In the genomic region with DNA sequence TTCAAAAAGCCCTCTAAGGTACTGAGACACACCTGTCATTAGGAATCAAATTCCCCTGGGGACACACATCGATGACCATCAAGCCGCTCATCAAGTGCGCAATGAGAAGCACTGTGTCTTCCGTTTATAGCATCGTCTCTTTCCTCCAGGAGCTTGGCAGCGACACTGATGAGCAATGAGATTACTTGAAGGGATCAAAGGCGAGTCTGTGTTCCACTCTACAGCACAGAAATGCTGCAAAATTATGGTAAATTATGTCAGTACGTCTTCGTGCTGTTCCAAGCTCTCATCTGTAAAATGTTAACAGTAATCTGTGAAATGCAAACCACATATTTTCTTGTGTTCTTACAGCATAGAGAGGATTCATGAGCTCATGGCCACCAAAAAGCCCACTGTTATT, we compare ENCODE assay signal across 22 cellular contexts.
"Had no signal": no experiment of that assay in that cellular context is flagged by ENCODE, and none has a peak within 500 bp of the region (broad histone marks: within the 10 kb centered on the region; RNA-seq: fewer than 3 reads in every experiment).

No MANE protein-coding gene starts in this region.

- H3K36me3 ChIP-seq: adrenal gland, breast epithelium, colonic mucosa, left ventricle myocardium inferior, neural progenitor cell, ovary, right atrium auricular region, tibial nerve had no signal

- H3K4me3 ChIP-seq: adrenal gland, breast epithelium, colonic mucosa, dorsolateral prefrontal cortex, left ventricle myocardium inferior, neural progenitor cell, ovary, psoas muscle, right atrium auricular region, tibial nerve had no signal

- DNase-seq: activated CD4-positive, alpha-beta T cell treated with anti-CD3 and anti-CD28 coated beads, Interleukin-2, amount 50 U/mL, for 1 hour; activated CD8-positive, alpha-beta T cell treated with anti-CD3 and anti-CD28 coated beads, Interleukin-2, amount 10 ng/mL, durations not matched to agents 7 days and 5 days; activated gamma-delta T cell treated with Interleukin-2 at 50 U/mL for 16 hours; adrenal gland; colonic mucosa; dorsolateral prefrontal cortex; effector memory CD8-positive, alpha-beta T cell; foreskin keratinocyte; kidney; left ventricle myocardium inferior; naive thymus-derived CD8-positive, alpha-beta T cell; ovary; psoas muscle; stimulated activated CD4-positive, alpha-beta T cell treated with anti-CD3 and anti-CD28 coated beads, Interleukin-12 subunit alpha, Interleukin-12 subunit beta, amount 100 ng/mL, for 4 hours; T-helper 2 cell had no signal

- H3K4me1 ChIP-seq: adrenal gland, breast epithelium, colonic mucosa, foreskin keratinocyte, left ventricle myocardium inferior, neural progenitor cell, psoas muscle, right atrium auricular region, tibial nerve had no signal

- H3K27me3 ChIP-seq: adrenal gland, breast epithelium, colonic mucosa, foreskin keratinocyte, neural progenitor cell, ovary, right atrium auricular region, tibial nerve had no signal

- H3K27ac ChIP-seq: adrenal gland, colonic mucosa, dorsolateral prefrontal cortex, foreskin keratinocyte, left ventricle myocardium inferior, neural progenitor cell, ovary, psoas muscle, right atrium auricular region, VCaP had no signal

- ATAC-seq: activated CD4-positive, CD25-positive, alpha-beta regulatory T cell treated with anti-CD3 and anti-CD28 coated beads, Interleukin-2, amount 50 U/mL, for 24 hours; activated CD8-positive, alpha-beta T cell treated with anti-CD3 and anti-CD28 coated beads, Interleukin-2, amount 10 ng/mL, durations not matched to agents 7 days and 5 days; effector memory CD8-positive, alpha-beta T cell; esophagus mucosa; foreskin keratinocyte; naive thymus-derived CD8-positive, alpha-beta T cell; psoas muscle had no signal

- H3K9me3 ChIP-seq: adrenal gland, breast epithelium, colonic mucosa, ovary, psoas muscle, right atrium auricular region, tibial nerve had no signal
